33 cellular contexts compared by ENCODE assay signal in genomic region chr10:97760461-97761257, GRCh38. TPM values are rescaled to one million over a fixed set of nuclear protein-coding genes. Genes with fewer than 3 reads are reported as not detected.
DNase-seq lines count a peak whose midpoint lies in the region; ATAC-seq, FAIRE-seq and TF ChIP-seq lines count a peak whose summit lies in the region.
"Had no signal": no experiment of that assay in that cellular context is flagged by ENCODE, and none has a peak within 500 bp of the region (broad histone marks: within the 10 kb centered on the region; RNA-seq: fewer than 3 reads in every experiment).

No MANE protein-coding gene starts in this region.

- no peak for TF ChIP-seq POLR2A in endothelial cell of umbilical vein (IDR thresholded peaks at IDR 0.05; ENCODE audit: low read depth, low read length)

- no peaks in the 10 kb centered on the region for H3K9me1 ChIP-seq in endothelial cell of umbilical vein (replicated peaks; ENCODE audit: control insufficient read depth, extremely low read depth, insufficient read depth, low read length)

- H3K27me3 ChIP-seq in A673 (replicated peaks; ENCODE audit: insufficient read depth, low read depth, low read length, poor library complexity) = no peaks in the 10 kb centered on the region
- no peaks in the 10 kb centered on the region for H3K27me3 ChIP-seq in WERI-Rb-1 (ENCODE audit: insufficient read depth, low read depth, severe bottlenecking)
- no peaks in the 10 kb centered on the region for H3K27me3 ChIP-seq in endothelial cell of umbilical vein (ENCODE audit: control insufficient read depth in 2 of 2, insufficient read depth in 2 of 2, low read length in 2 of 2)
- H3K27me3 ChIP-seq: neutrophil, Peyer's patch, SJCRH30, transverse colon had no signal

- H3K9me3 Mint-ChIP-seq in neural crest cell = no peaks in the 10 kb centered on the region
- H3K9me3 Mint-ChIP-seq: activated T-cell treated with anti-CD3 and anti-CD28 coated beads, Interleukin-2, amount 50 U/mL, for 24 hours; CD8-positive, alpha-beta memory T cell had no signal

- H3K27ac Mint-ChIP-seq in neural crest cell (ENCODE audit: unreplicated experiment) = peak overlapping the region; percentile 44
- H3K27ac Mint-ChIP-seq: activated T-cell treated with anti-CD3 and anti-CD28 coated beads, Interleukin-2, amount 50 U/mL, for 24 hours had no signal

- H3K36me3 ChIP-seq in A673 (ENCODE audit: insufficient read depth, low read length, poor library complexity, severe bottlenecking) = peaks cover 7% of the 10 kb centered on the region
- peaks cover 39% of the 10 kb centered on the region for H3K36me3 ChIP-seq in WERI-Rb-1
- H3K36me3 ChIP-seq in endothelial cell of umbilical vein (ENCODE audit: control insufficient read depth in 2 of 2, extremely low read depth in 1 of 2, insufficient read depth in 2 of 2, low read length in 2 of 2) = peaks cover 6 to 33% of the 10 kb centered on the region in 2 experiments
- peaks cover 8 to 26% of the 10 kb centered on the region in 2 donors for H3K36me3 ChIP-seq in kidney (ENCODE audit: control insufficient read depth in 1 of 2, insufficient read depth in 2 of 2, low read length in 2 of 2)

- CTCF ChIA-PET in A673 (lab: Charles Lee) (interaction anchor here (1.2 to 1.6 kb wide), 2 partner anchors 15 to 109 kb away, joined by 3 to 5 read pairs; no protein-coding TSS in a partner anchor), endothelial cell of umbilical vein (lab: Charles Lee) (interaction anchor here (0.6 to 6.8 kb wide), 5 partner anchors 14 to 280 kb away, joined by 3 to 49 read pairs (median 4); no protein-coding TSS in a partner anchor)

- POLR2A ChIA-PET in A673 (lab: Charles Lee; ENCODE audit: low non-redundant PET) (no interaction called here), endothelial cell of umbilical vein (lab: Charles Lee) (no interaction called here)

- H3K27ac ChIP-seq in A673 (ENCODE audit: low read depth, low read length, poor library complexity, severe bottlenecking) (no peak overlapping the region), WERI-Rb-1 (no peak overlapping the region), endothelial cell of umbilical vein (ENCODE audit: insufficient read depth, low read depth, low read length) (no peak overlapping the region), kidney (ENCODE audit: low read depth in 2 of 2, low read length in 2 of 2) (no peak overlapping the region)
- H3K27ac ChIP-seq: neutrophil, Peyer's patch, SJCRH30, VCaP had no signal

- H3K4me3 ChIP-seq in A673 (ENCODE audit: low read depth, low read length, poor library complexity, severe bottlenecking) (no peak overlapping the region), WERI-Rb-1 (ENCODE audit: low read depth, low read length) (no peak overlapping the region), endothelial cell of umbilical vein (replicated peaks in 1 of 3; ENCODE audit: insufficient read depth in 1 of 3, low read depth in 1 of 3, low read length in 3 of 3) (no peak overlapping the region), kidney (ENCODE audit: low read length in 2 of 2) (no peak overlapping the region)
- H3K4me3 ChIP-seq: Peyer's patch, SJCRH30, transverse colon had no signal

- dilution Hi-C loops in endothelial cell of umbilical vein (cut with MboI; ENCODE audit: extremely low pct_ligation_motif_present, low sequenced_read_pairs) = no loop called here

- DNase-seq in A673 (ENCODE audit: low spot score) = no peak
- peak; percentile 30 for DNase-seq in WERI-Rb-1
- DNase-seq in endothelial cell of umbilical vein (ENCODE audit: low read depth, low spot score) = no peak
- DNase-seq in neural crest cell (ENCODE audit: low read depth, low spot score) = no peak
- DNase-seq in kidney = no peak
- no peak for DNase-seq in LoVo (ENCODE audit: low spot score)
- no peak for DNase-seq in NCI-H774 (lab: John Stamatoyannopoulos, UW)
- DNase-seq: activated CD4-positive, alpha-beta T cell treated with anti-CD3 and anti-CD28 coated beads for 4 hours; activated gamma-delta T cell; activated T-cell treated with anti-CD3 and anti-CD28 coated beads, Interleukin-2, amount 50 U/mL, for 24 hours; CD8-positive, alpha-beta memory T cell; dermis blood vessel endothelial cell; DMS 273 treated with DMSO at 0.1 percent for 48 hours; EL; HCEC 1CT; hippocampal formation; left colon; mesendoderm; NCI-H1436 treated with DMSO at 0.1 percent for 48 hours; NCI-H2081 treated with DMSO at 0.1 percent for 48 hours; NCI-H345; SJCRH30; stimulated activated CD4-positive, alpha-beta T cell treated with anti-CD3 and anti-CD28 coated beads, Interleukin-4, amount 100 ng/mL, for 24 hours; SW 1271; T-helper 9 cell; transverse colon had no signal

- BruUV-seq in A673 (replicated peaks; lab: Mats Ljungman, UMichigan) (TSS peak; percentile 39), endothelial cell of umbilical vein (replicated peaks; lab: Mats Ljungman, UMichigan) (TSS peak; percentile 30)

- H3K9ac ChIP-seq in endothelial cell of umbilical vein (replicated peaks; ENCODE audit: extremely low read depth, insufficient read depth, low read length) (no peak overlapping the region), kidney (ENCODE audit: low read length in 2 of 2) (no peak overlapping the region)

- H3K27me3 Mint-ChIP-seq in neural crest cell (ENCODE audit: low read depth) = no peaks in the 10 kb centered on the region
- H3K27me3 Mint-ChIP-seq: activated T-cell treated with anti-CD3 and anti-CD28 coated beads, Interleukin-2, amount 50 U/mL, for 24 hours had no signal

- peaks cover 4% of the 10 kb centered on the region for H3K36me3 Mint-ChIP-seq in neural crest cell (ENCODE audit: low read depth)

- H3K9me3 ChIP-seq in A673 (ENCODE audit: low read depth, low read length, poor library complexity, severe bottlenecking) (no peaks in the 10 kb centered on the region), WERI-Rb-1 (ENCODE audit: severe bottlenecking) (no peaks in the 10 kb centered on the region), endothelial cell of umbilical vein (replicated peaks; ENCODE audit: control insufficient read depth, insufficient read depth, low read length) (no peaks in the 10 kb centered on the region), kidney (ENCODE audit: control insufficient read depth in 1 of 2, low read length in 2 of 2) (no peaks in the 10 kb centered on the region)
- H3K9me3 ChIP-seq: neutrophil, Peyer's patch, SJCRH30, transverse colon had no signal

- H3K4me3 Mint-ChIP-seq in neural crest cell = no peak overlapping the region
- H3K4me3 Mint-ChIP-seq: activated T-cell treated with anti-CD3 and anti-CD28 coated beads, Interleukin-2, amount 50 U/mL, for 24 hours; CD8-positive, alpha-beta memory T cell had no signal

- no peak overlapping the region for H3K4me2 ChIP-seq in endothelial cell of umbilical vein (ENCODE audit: insufficient read depth, low read length)

- TF ChIP-seq CTCF in A673 (conservative IDR thresholded peaks at IDR 0.05; ENCODE audit: low read depth, low read length) (no peak), WERI-Rb-1 (IDR thresholded peaks at IDR 0.05; ENCODE audit: low read depth, low read length) (no peak), endothelial cell of umbilical vein (IDR thresholded peaks at IDR 0.05; ENCODE audit: extremely low read depth in 1 of 2, insufficient read depth in 1 of 2, low read depth in 1 of 2, low read length in 2 of 2) (no peak), neural crest cell (conservative IDR thresholded peaks at IDR 0.05) (no peak), kidney (IDR thresholded peaks at IDR 0.05; ENCODE audit: borderline replicate concordance, extremely low read depth, insufficient read depth) (no peak)

- H3K4me1 Mint-ChIP-seq in neural crest cell = peaks cover 5% of the 10 kb centered on the region
- H3K4me1 Mint-ChIP-seq: CD8-positive, alpha-beta memory T cell had no signal

- H2AFZ ChIP-seq in endothelial cell of umbilical vein (ENCODE audit: low read depth, low read length) = no peak overlapping the region

- H3K4me1 ChIP-seq in A673 (ENCODE audit: insufficient read depth, low read length, poor library complexity, severe bottlenecking) = no peaks in the 10 kb centered on the region
- H3K4me1 ChIP-seq in endothelial cell of umbilical vein (ENCODE audit: control insufficient read depth, extremely low read depth, insufficient read depth, low read length) = no peaks in the 10 kb centered on the region
- no peaks in the 10 kb centered on the region for H3K4me1 ChIP-seq in kidney (ENCODE audit: control insufficient read depth in 1 of 2, insufficient read depth in 1 of 2, low read depth in 1 of 2, low read length in 2 of 2)
- H3K4me1 ChIP-seq: Peyer's patch, transverse colon had no signal

- H4K20me1 ChIP-seq in endothelial cell of umbilical vein (replicated peaks; ENCODE audit: control insufficient read depth, extremely low read depth, insufficient read depth, low read length) = no peaks in the 10 kb centered on the region

- no peak for ATAC-seq in GM21528 (IDR thresholded peaks at IDR 0.05; ENCODE audit: low FRiP score, unreplicated experiment)
- ATAC-seq: left colon had no signal

- FAIRE-seq in endothelial cell of umbilical vein (lab: Jason Lieb, UNC) (no peak), kidney (lab: Jason Lieb, UNC) (no peak)
- FAIRE-seq: endometrium had no signal

- no peaks in the 10 kb centered on the region for H3K79me2 ChIP-seq in endothelial cell of umbilical vein (ENCODE audit: control insufficient read depth, insufficient read depth, low read length)

- intact Hi-C loops in A673 (cut with micrococcal nuclease; ENCODE audit: unreplicated experiment) (no loop called here), endothelial cell of umbilical vein (cut with micrococcal nuclease) (no loop called here), kidney (cut with DNase I) (no loop called here)

RNA-seq across cellular contexts. Expression of gene SFRP5, which starts 11.1 kb away (rescaled TPM):
- total RNA-seq in A673 (2021) = not detected in 2 replicates
- not detected in 2 replicates for total RNA-seq in endothelial cell of umbilical vein
- polyA plus RNA-seq in endothelial cell of umbilical vein = not detected in 2 replicates
- not detected in 2 replicates for polyA plus RNA-seq in endothelial cell of umbilical vein (2011; cell fraction: cytosol; rRNA removed)
- polyA plus RNA-seq in endothelial cell of umbilical vein (2011; cell fraction: nucleus; rRNA removed) = not detected in 2 replicates
- not detected in 2 replicates for polyA plus RNA-seq in endothelial cell of umbilical vein (2012)
- not detected in 2 replicates for polyA minus RNA-seq in endothelial cell of umbilical vein
- not detected for polyA minus RNA-seq in endothelial cell of umbilical vein (2011; cell fraction: cytosol; rRNA and poly(A)+ RNA removed)
- polyA minus RNA-seq in endothelial cell of umbilical vein (2011; cell fraction: nucleus; rRNA and poly(A)+ RNA removed) = not detected in 2 replicates
- not detected in 2 replicates for total RNA-seq in neural crest cell
- total RNA-seq in kidney = 0.31 TPM
- polyA plus RNA-seq in kidney (ENCODE audit: insufficient read depth, low read depth, low replicate concordance) = 0.22 TPM
- total RNA-seq: CD8-positive, alpha-beta memory T cell; dermis blood vessel endothelial cell; fibroblast of lung; SJCRH30 had no signal
- polyA plus RNA-seq: BJ, fibroblast of lung had no signal

RNA-seq across cellular contexts. Expression of gene ZFYVE27, which starts 23.7 kb away (rescaled TPM):
- total RNA-seq in A673 (2021) (26.8 and 31.7 TPM in 2 replicates), endothelial cell of umbilical vein (23.7 and 24.2 TPM in 2 replicates), neural crest cell (24.6 and 26.9 TPM in 2 replicates), kidney (34.4 TPM)
- polyA plus RNA-seq in endothelial cell of umbilical vein (16.3 and 17.4 TPM in 2 replicates), kidney (ENCODE audit: insufficient read depth, low read depth, low replicate concordance) (23.3 TPM)
- 12.2 and 15.0 TPM in 2 replicates for polyA plus RNA-seq in endothelial cell of umbilical vein (2011; cell fraction: cytosol; rRNA removed)
- 82.0 and 82.2 TPM in 2 replicates for polyA plus RNA-seq in endothelial cell of umbilical vein (2011; cell fraction: nucleus; rRNA removed)
- polyA plus RNA-seq in endothelial cell of umbilical vein (2012) = 14.8 and 15.0 TPM in 2 replicates
- 23.1 and 24.9 TPM in 2 replicates for polyA minus RNA-seq in endothelial cell of umbilical vein
- 10.0 TPM for polyA minus RNA-seq in endothelial cell of umbilical vein (2011; cell fraction: cytosol; rRNA and poly(A)+ RNA removed)
- polyA minus RNA-seq in endothelial cell of umbilical vein (2011; cell fraction: nucleus; rRNA and poly(A)+ RNA removed) = 25.1 and 37.1 TPM in 2 replicates

RNA-seq across cellular contexts. Expression of gene MARVELD1, which starts 47.1 kb away (rescaled TPM):
- total RNA-seq in A673 (2021) = 26.6 and 30.1 TPM in 2 replicates
- total RNA-seq in endothelial cell of umbilical vein = 69.5 and 78.3 TPM in 2 replicates
- polyA plus RNA-seq in endothelial cell of umbilical vein = 67.3 and 72.5 TPM in 2 replicates
- 74.6 and 74.8 TPM in 2 replicates for polyA plus RNA-seq in endothelial cell of umbilical vein (2011; cell fraction: cytosol; rRNA removed)
- polyA plus RNA-seq in endothelial cell of umbilical vein (2011; cell fraction: nucleus; rRNA removed) = 29.7 and 30.0 TPM in 2 replicates
- 82.4 and 98.3 TPM in 2 replicates for polyA plus RNA-seq in endothelial cell of umbilical vein (2012)
- 36.6 and 38.0 TPM in 2 replicates for polyA minus RNA-seq in endothelial cell of umbilical vein
- 23.0 TPM for polyA minus RNA-seq in endothelial cell of umbilical vein (2011; cell fraction: cytosol; rRNA and poly(A)+ RNA removed)
- 16.4 and 17.7 TPM in 2 replicates for polyA minus RNA-seq in endothelial cell of umbilical vein (2011; cell fraction: nucleus; rRNA and poly(A)+ RNA removed)
- 52.3 and 52.8 TPM in 2 replicates for total RNA-seq in neural crest cell
- total RNA-seq in kidney = 43.2 TPM
- 8.3 TPM for polyA plus RNA-seq in kidney (ENCODE audit: insufficient read depth, low read depth, low replicate concordance)
